16 cellular contexts compared by ENCODE assay signal in genomic region chr18:23835076-23835475, GRCh38.
A peak's percentile ranks its signal among the peaks of the same experiment; 100 is the strongest.
DNase-seq lines count a peak whose midpoint lies in the region; ATAC-seq and TF ChIP-seq lines count a peak whose summit lies in the region.
"Had no signal": no experiment of that assay in that cellular context is flagged by ENCODE, and none has a peak within 500 bp of the region (broad histone marks: within the 10 kb centered on the region; RNA-seq: fewer than 3 reads in every experiment).

No MANE protein-coding gene starts in this region.

- H4K91ac ChIP-seq in IMR-90 (ENCODE audit: insufficient read depth, low read depth, low read length): no peak overlapping the region; the same call in 1 of the 2 replicates

- no peak overlapping the region for H2AFZ ChIP-seq in IMR-90 (replicated peaks; ENCODE audit: low read length, poor library complexity)

- CTCF ChIA-PET in IMR-90 (lab: Yijun Ruan, JAX) (interaction anchor here (0.5 to 1.0 kb wide), 2 partner anchors 21 to 311 kb away, joined by 3 read pairs; no protein-coding TSS in a partner anchor), T-cell (lab: Charles Lee) (no interaction called here)
- CTCF ChIA-PET in activated CD8-positive, alpha-beta T cell treated with anti-CD3 and anti-CD28 coated beads, Interleukin-2, amount 10 ng/mL, durations not matched to agents 7 days and 5 days (lab: Charles Lee): no interaction called here

- H4K20me1 ChIP-seq in IMR-90 (ENCODE audit: insufficient read depth, low read length): no peaks in the 10 kb centered on the region

- peak overlapping the region; percentile 67; the same call in 1 of the 3 replicates for H2BK15ac ChIP-seq in IMR-90 (ENCODE audit: low read depth, low read length)

- no peaks in the 10 kb centered on the region for H3K9me3 Mint-ChIP-seq in activated CD8-positive, alpha-beta T cell treated with anti-CD3 and anti-CD28 coated beads, Interleukin-2, amount 10 ng/mL, durations not matched to agents 7 days and 5 days (ENCODE audit: insufficient read depth)
- H3K9me3 Mint-ChIP-seq in T-cell: no peaks in the 10 kb centered on the region

- no peak overlapping the region for H3K27ac Mint-ChIP-seq in activated CD8-positive, alpha-beta T cell treated with anti-CD3 and anti-CD28 coated beads, Interleukin-2, amount 10 ng/mL, durations not matched to agents 7 days and 5 days
- H3K27ac Mint-ChIP-seq in T-cell: no peak overlapping the region
- H3K27ac Mint-ChIP-seq: activated naive CD8-positive, alpha-beta T cell had no signal

- H3K23ac ChIP-seq in IMR-90 (ENCODE audit: low read depth, low read length): no peak overlapping the region

- TF ChIP-seq POLR2A in IMR-90 (IDR thresholded peaks at IDR 0.05; ENCODE audit: low read depth, low read length): no peak
- no peak for TF ChIP-seq POLR2A in breast epithelium (IDR thresholded peaks at IDR 0.05)
- TF ChIP-seq POLR2A in transverse colon (IDR thresholded peaks at IDR 0.05): no peak

- no peaks in the 10 kb centered on the region for H3K9me3 ChIP-seq in IMR-90 (ENCODE audit: control insufficient read depth, insufficient read depth, low read length)
- H3K9me3 ChIP-seq in breast epithelium: no peaks in the 10 kb centered on the region
- no peaks in the 10 kb centered on the region for H3K9me3 ChIP-seq in transverse colon

- TF ChIP-seq RAD21 in IMR-90 (IDR thresholded peaks at IDR 0.05; ENCODE audit: low read length): no peak

- 0 out of 2 replicates have a peak overlapping the region, but pooled peaks have one; percentile 25 for H3K14ac ChIP-seq in IMR-90 (replicated peaks; ENCODE audit: low read depth, low read length)

- peaks cover 21% of the 10 kb centered on the region for H3K4me1 Mint-ChIP-seq in activated CD8-positive, alpha-beta T cell treated with anti-CD3 and anti-CD28 coated beads, Interleukin-2, amount 10 ng/mL, durations not matched to agents 7 days and 5 days (ENCODE audit: low read depth)
- peaks cover 0 to 10% (median 4%) of the 10 kb centered on the region in 3 donors for H3K4me1 Mint-ChIP-seq in T-cell

- no peak overlapping the region for H2BK120ac ChIP-seq in IMR-90 (ENCODE audit: low read depth, low read length)

- peaks cover 3% of the 10 kb centered on the region; the same call in 1 of the 2 replicates for H3K9me1 ChIP-seq in IMR-90 (ENCODE audit: insufficient read depth, low read length)

- TF ChIP-seq EP300 in transverse colon (IDR thresholded peaks at IDR 0.05; ENCODE audit: low read depth): no peak

- dilution Hi-C loops in IMR-90 (cut with HindIII; ENCODE audit: low sequenced_read_pairs, unreplicated experiment): no loop called here

- H3K27me3 ChIP-seq in IMR-90 (ENCODE audit: control insufficient read depth, insufficient read depth, low read length) (no peaks in the 10 kb centered on the region), breast epithelium (no peaks in the 10 kb centered on the region), transverse colon (no peaks in the 10 kb centered on the region)

- no peak overlapping the region for H3K4ac ChIP-seq in IMR-90 (ENCODE audit: low read depth, low read length)

- H3K9ac ChIP-seq in IMR-90 (ENCODE audit: low read depth, low read length): no peak overlapping the region

- no peaks in the 10 kb centered on the region for H3K36me3 ChIP-seq in IMR-90 (ENCODE audit: control insufficient read depth, insufficient read depth, low read length)
- H3K36me3 ChIP-seq in breast epithelium: no peaks in the 10 kb centered on the region
- H3K36me3 ChIP-seq in transverse colon: no peaks in the 10 kb centered on the region

- H2AK9ac ChIP-seq in IMR-90 (replicated peaks; ENCODE audit: low read depth, low read length, poor library complexity): no peak overlapping the region

- H3K27ac ChIP-seq in IMR-90 (ENCODE audit: insufficient read depth, low read length): no peak overlapping the region
- peak overlapping the region; percentile 20 to 54 for H3K27ac ChIP-seq in breast epithelium
- H3K27ac ChIP-seq in transverse colon: no peak overlapping the region

- peak overlapping the region; percentile 28; the same call in 1 of the 2 replicates for H3K18ac ChIP-seq in IMR-90 (ENCODE audit: low read depth, low read length)

- ATAC-seq in IMR-90 (ENCODE audit: low read depth) (no peak), T-cell (replicated peaks in 1 of 4) (no peak), GM19452 (IDR thresholded peaks at IDR 0.05; ENCODE audit: unreplicated experiment) (no peak)
- no peak for ATAC-seq in activated CD8-positive, alpha-beta T cell treated with anti-CD3 and anti-CD28 coated beads, Interleukin-2, amount 10 ng/mL, durations not matched to agents 7 days and 5 days

- in situ Hi-C loops in IMR-90 (cut with MboI; ENCODE audit: low sequenced_read_pairs) (no loop called here), transverse colon (cut with MboI; ENCODE audit: low pct_ligation_motif_present in 1 of 4, low pct_unique_long_range_greater_than_20kb in 1 of 4, low sequenced_read_pairs in 3 of 4) (no loop called here)

- WGBS in IMR-90 (ENCODE audit: extremely low coverage in 2 of 2, insufficient read length in 1 of 2), 2 experiments: no CpG with 5 or more reads among the region's 3 CpGs
- WGBS in transverse colon (ENCODE audit: low coverage in 1 of 2), 2 donors: 88 to 100% methylated on average over 1 to 3 of the region's 3 CpGs

- 0 out of 2 replicates have a peak overlapping the region, but pooled peaks have one; percentile 38 for H2AK5ac ChIP-seq in IMR-90 (ENCODE audit: low read depth, low read length)

- H3K4me3 ChIP-seq in IMR-90 (ENCODE audit: insufficient read depth, low read depth, low read length) (no peak overlapping the region), breast epithelium (no peak overlapping the region), transverse colon (no peak overlapping the region)

- DNase-seq in IMR-90 (no peak), breast epithelium (ENCODE audit: low spot score in 2 of 2) (no peak), kidney tubule cell (ENCODE audit: low spot score) (peak; percentile 50), stromal cell of bone marrow (ENCODE audit: low read depth) (peak; percentile 55), T-cell (no peak), transverse colon (no peak)
- no peak for DNase-seq in activated CD8-positive, alpha-beta T cell treated with anti-CD3 and anti-CD28 coated beads, Interleukin-2, amount 10 ng/mL, durations not matched to agents 7 days and 5 days
- DNase-seq: activated CD4-positive, alpha-beta T cell treated with anti-CD3 and anti-CD28 coated beads for 1 hour; activated CD8-positive, alpha-beta memory T cell treated with anti-CD3 and anti-CD28 coated beads, Interleukin-2, amount 50 U/mL, for 4 hours; caudate nucleus; DMS 273 treated with DMSO at 0.1 percent for 48 hours; effector memory CD4-positive, alpha-beta T cell; nucleus accumbens; SHP77 treated with DMSO at 0.1 percent for 48 hours had no signal

- no peak overlapping the region for H4K8ac ChIP-seq in IMR-90 (ENCODE audit: low read depth in 2 of 2, low read length in 2 of 2)

- H2BK5ac ChIP-seq in IMR-90 (ENCODE audit: low read depth, low read length, poor library complexity, severe bottlenecking): no peak overlapping the region

- POLR2A ChIA-PET in IMR-90 (lab: Charles Lee; ENCODE audit: unreplicated experiment) (no interaction called here), T-cell (lab: Charles Lee) (no interaction called here)
- POLR2A ChIA-PET in activated CD8-positive, alpha-beta T cell treated with anti-CD3 and anti-CD28 coated beads, Interleukin-2, amount 10 ng/mL, durations not matched to agents 7 days and 5 days (lab: Charles Lee): no interaction called here

- TF ChIP-seq CTCF in IMR-90 (conservative IDR thresholded peaks at IDR 0.05; ENCODE audit: low read depth, low read length) (no peak), breast epithelium (IDR thresholded peaks at IDR 0.05) (no peak), transverse colon (IDR thresholded peaks at IDR 0.05) (no peak)

- H3K27me3 Mint-ChIP-seq in activated CD8-positive, alpha-beta T cell treated with anti-CD3 and anti-CD28 coated beads, Interleukin-2, amount 10 ng/mL, durations not matched to agents 7 days and 5 days (ENCODE audit: low read depth): no peaks in the 10 kb centered on the region
- H3K27me3 Mint-ChIP-seq in T-cell: no peaks in the 10 kb centered on the region
- H3K27me3 Mint-ChIP-seq: activated naive CD8-positive, alpha-beta T cell had no signal

- no peaks in the 10 kb centered on the region for H3K79me1 ChIP-seq in IMR-90 (ENCODE audit: low read depth in 1 of 2, low read length in 2 of 2)

- no peak overlapping the region for H4K5ac ChIP-seq in IMR-90 (ENCODE audit: low read depth, low read length)

- H3K56ac ChIP-seq in IMR-90 (ENCODE audit: extremely low read depth, insufficient read depth, low read length): no peak overlapping the region

- no peak overlapping the region for H2BK20ac ChIP-seq in IMR-90 (ENCODE audit: low read depth, low read length)

- no TSS peak for BruUV-seq in IMR-90 (replicated peaks; lab: Mats Ljungman, UMichigan)

- intact Hi-C loops in IMR-90 (cut with micrococcal nuclease) (loop anchor here (5.0 kb wide), 1 partner anchor 57 kb away; no protein-coding TSS in a partner anchor), breast epithelium (cut with DNase I; ENCODE audit: low total_unique reads) (no loop called here), transverse colon (cut with DNase I; ENCODE audit: low total_unique reads) (no loop called here)

- no peak overlapping the region for H3K4me3 Mint-ChIP-seq in activated CD8-positive, alpha-beta T cell treated with anti-CD3 and anti-CD28 coated beads, Interleukin-2, amount 10 ng/mL, durations not matched to agents 7 days and 5 days
- H3K4me3 Mint-ChIP-seq in T-cell: no peak overlapping the region
- H3K4me3 Mint-ChIP-seq: activated naive CD8-positive, alpha-beta T cell had no signal

- H3K4me1 ChIP-seq in IMR-90 (ENCODE audit: control insufficient read depth, insufficient read depth, low read length) (peaks cover 8% of the 10 kb centered on the region; the same call in 1 of the 2 replicates), breast epithelium (no peaks in the 10 kb centered on the region), transverse colon (peaks cover 0 to 8% (median 0%) of the 10 kb centered on the region in 4 donors)

- H3K4me2 ChIP-seq in IMR-90 (ENCODE audit: low read depth, low read length): no peak overlapping the region

- H3K36me3 Mint-ChIP-seq in activated CD8-positive, alpha-beta T cell treated with anti-CD3 and anti-CD28 coated beads, Interleukin-2, amount 10 ng/mL, durations not matched to agents 7 days and 5 days (ENCODE audit: low read depth): no peaks in the 10 kb centered on the region
- no peaks in the 10 kb centered on the region for H3K36me3 Mint-ChIP-seq in T-cell
- H3K36me3 Mint-ChIP-seq: activated naive CD8-positive, alpha-beta T cell had no signal

TF ChIP-seq in IMR-90, 13 proteins besides CTCF, POLR2A, EP300 and RAD21:
- TF ChIP-seq NFE2L2 (IDR thresholded peaks at IDR 0.05; ENCODE audit: low read depth, low read length): no peak
- no peak for TF ChIP-seq RCOR1 (IDR thresholded peaks at IDR 0.05; ENCODE audit: insufficient replicate concordance, low read length)
- TF ChIP-seq BHLHE40 (IDR thresholded peaks at IDR 0.05; ENCODE audit: low read depth, low read length): no peak
- no peak for TF ChIP-seq SMC3 (IDR thresholded peaks at IDR 0.05; ENCODE audit: low read depth, low read length)
TF ChIP-seq in IMR-90: peak in this region for 0.

Comparison
In these comparisons a context has a peak if more than half of its experiments do, and no peak if none do; other contexts are left out.
1. DNase-seq: peak in kidney tubule cell (single experiment) and stromal cell of bone marrow (single experiment); none in IMR-90 (single experiment), breast epithelium (0 of 2), activated CD8-positive, alpha-beta T cell treated with anti-CD3 and anti-CD28 coated beads, Interleukin-2, amount 10 ng/mL, durations not matched to agents 7 days and 5 days (single experiment), T-cell (0 of 34) and transverse colon (single experiment).
2. H3K27ac ChIP-seq: peak in breast epithelium (2 of 2); none in IMR-90 (single experiment) and transverse colon (0 of 4).